Comparison of ENCODE assay signal across 9 cellular contexts in the genomic region with DNA sequence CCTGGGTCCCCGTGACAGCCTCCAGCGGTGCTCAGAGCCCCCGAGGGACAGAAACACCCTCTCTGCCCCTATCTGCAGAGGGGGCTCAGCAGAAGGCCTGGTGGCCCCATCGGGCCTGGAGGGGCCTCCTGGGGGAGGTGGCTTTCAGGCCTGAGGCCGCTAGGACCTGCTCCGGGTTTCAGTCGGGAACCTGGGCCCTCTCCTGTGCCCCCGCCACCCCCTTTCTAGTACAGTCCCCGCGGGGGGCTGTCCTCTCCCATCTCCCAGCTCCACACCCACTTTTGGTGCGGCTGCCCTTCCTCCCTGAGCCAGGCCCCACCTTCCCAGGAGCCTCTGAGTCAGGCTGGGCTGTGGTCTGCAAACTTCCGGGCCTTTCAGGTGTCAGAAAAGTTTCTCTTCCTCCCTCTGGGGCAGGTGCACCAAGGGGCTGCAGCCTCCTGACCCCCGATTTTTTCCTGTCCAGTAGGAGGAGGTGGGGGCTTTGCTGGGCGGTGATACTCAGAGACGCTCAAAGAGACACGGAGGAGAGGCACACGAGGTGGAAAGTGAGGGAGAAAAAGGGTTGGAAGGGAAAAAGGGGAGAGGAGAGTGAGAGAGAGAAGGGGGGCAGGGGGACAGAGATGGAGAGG. TPM values are rescaled to one million over a fixed set of nuclear protein-coding genes. Genes with fewer than 3 reads are reported as not detected.
A peak's percentile ranks its signal among the peaks of the same experiment; 100 is the strongest.
DNase-seq lines count a peak whose midpoint lies in the region; ATAC-seq, FAIRE-seq and TF ChIP-seq lines count a peak whose summit lies in the region.
"Had no signal": no experiment of that assay in that cellular context is flagged by ENCODE, and none has a peak within 500 bp of the region (broad histone marks: within the 10 kb centered on the region; RNA-seq: fewer than 3 reads in every experiment).

No MANE protein-coding gene starts in this region.

- intact Hi-C loops in K562 (cut with micrococcal nuclease) = loop anchor here (5.0 kb wide), 1 partner anchor 86 kb away; no protein-coding TSS in a partner anchor

- no peak for TF ChIP-seq POLR2A in K562 (conservative IDR thresholded peaks at IDR 0.05)

- FAIRE-seq in K562 (lab: Jason Lieb, UNC) = peak; percentile 46

- peaks cover 2% of the 10 kb centered on the region for H3K36me3 Mint-ChIP-seq in progenitor cell of endocrine pancreas (ENCODE audit: insufficient read depth)

- 11% methylated on average over 13 of the region's 17 CpGs for WGBS in K562 (ENCODE audit: insufficient coverage, low coverage, missing lambda C conversion rate)

- H3K9me1 ChIP-seq in K562 (ENCODE audit: control insufficient read depth, insufficient read depth, low read length) = no peaks in the 10 kb centered on the region

- peak overlapping the region; percentile 78 for H3K4me3 ChIP-seq in GM12865 (ENCODE audit: low read depth, low read length)
- peak overlapping the region; percentile 39 for H3K4me3 ChIP-seq in RWPE2 (ENCODE audit: severe bottlenecking)
- peak overlapping the region; percentile 70 for H3K4me3 ChIP-seq in K562

- POLR2A ChIA-PET in K562 (lab: Yijun Ruan, JAX) = interaction anchor here (0.6 kb wide), 1 partner anchor 11 kb away, joined by 3 read pairs; no protein-coding TSS in a partner anchor

- peak overlapping the region; percentile 83 for H3K4me2 ChIP-seq in K562 (ENCODE audit: insufficient read depth, low read length)

- CTCF ChIA-PET in K562 (lab: Yijun Ruan, JAX; ENCODE audit: low intra/inter-chr PET ratio) = interaction anchor here (0.7 kb wide), 1 partner anchor 160 kb away, joined by 3 read pairs; no protein-coding TSS in a partner anchor

- H3K27me3 Mint-ChIP-seq in progenitor cell of endocrine pancreas = no peaks in the 10 kb centered on the region

- TSS peak; percentile 43 for BruUV-seq in K562 (replicated peaks; lab: Mats Ljungman, UMichigan)

- H3K9ac ChIP-seq in K562 (ENCODE audit: insufficient read depth in 1 of 2, low read depth in 2 of 2, low read length in 2 of 2) = peak overlapping the region; percentile 37 to 90; a peak in 3 of 4 replicates

- peaks cover 6% of the 10 kb centered on the region; the same call in 2 of the 3 replicates for H3K79me2 ChIP-seq in K562 (ENCODE audit: control insufficient read depth, insufficient read depth, low read length)

- ATAC-seq in HG02571 (IDR thresholded peaks at IDR 0.05; ENCODE audit: unreplicated experiment) (peak; percentile 73), RWPE2 (ENCODE audit: low read depth) (peak; percentile 87), K562 (peak; percentile 86)

- peak; percentile 75 for DNase-seq in GM12865 (ENCODE audit: low read depth)
- DNase-seq in RWPE2 (ENCODE audit: low spot score) = no peak
- DNase-seq in K562 (ENCODE audit: extremely low read depth in 1 of 4, low spot score in 3 of 4) = peak; percentile 59 to 71 (median 65)
- no peak for DNase-seq in progenitor cell of endocrine pancreas (ENCODE audit: low spot score, unreplicated experiment)
- DNase-seq in HK-2 (ENCODE audit: unreplicated experiment) = no peak
- no peak for DNase-seq in SIG-M5 treated with dmso at 0.1 percent for 504 hours (lab: John Stamatoyannopoulos, UW; ENCODE audit: unreplicated experiment)
- DNase-seq in NCI-H2029 treated with DMSO at 0.1 percent for 48 hours (lab: John Stamatoyannopoulos, UW) = no peak

- peak overlapping the region; percentile 70 for H3K4me3 Mint-ChIP-seq in progenitor cell of endocrine pancreas (ENCODE audit: low read depth)

- no peak overlapping the region for H3K27ac Mint-ChIP-seq in progenitor cell of endocrine pancreas

- H3K9me3 ChIP-seq in RWPE2 (ENCODE audit: severe bottlenecking) (no peaks in the 10 kb centered on the region), K562 (replicated peaks; ENCODE audit: control insufficient read depth, insufficient read depth, low read depth, low read length) (no peaks in the 10 kb centered on the region)

- peak overlapping the region; percentile 88 for H2AFZ ChIP-seq in K562 (ENCODE audit: low read depth, low read length)

- no peaks in the 10 kb centered on the region for H3K27me3 ChIP-seq in RWPE2 (ENCODE audit: insufficient read depth, poor library complexity, severe bottlenecking)
- H3K27me3 ChIP-seq in K562 (ENCODE audit: control insufficient read depth in 2 of 2, insufficient read depth in 2 of 2, low read length in 2 of 2) = no peaks in the 10 kb centered on the region

- H3K4me1 ChIP-seq in RWPE2 (ENCODE audit: insufficient read depth, poor library complexity, severe bottlenecking) = no peaks in the 10 kb centered on the region
- peaks cover 0 to 20% of the 10 kb centered on the region in 2 experiments; a peak in 3 of 5 replicates for H3K4me1 ChIP-seq in K562 (replicated peaks in 1 of 2; ENCODE audit: control insufficient read depth in 2 of 2, insufficient read depth in 2 of 2, low read length in 2 of 2)

- H4K20me1 ChIP-seq in K562 (replicated peaks; ENCODE audit: control insufficient read depth, insufficient read depth, low read length) = no peaks in the 10 kb centered on the region

- H3K36me3 ChIP-seq in RWPE2 (ENCODE audit: low read depth) = no peaks in the 10 kb centered on the region
- no peaks in the 10 kb centered on the region for H3K36me3 ChIP-seq in K562 (ENCODE audit: control insufficient read depth, insufficient read depth, low read length)

- no peak for TF ChIP-seq CTCF in GM12865 (IDR thresholded peaks at IDR 0.05; ENCODE audit: insufficient read depth, low read depth, low read length, missing control alignments)
- TF ChIP-seq CTCF in RWPE2 (IDR thresholded peaks at IDR 0.05; ENCODE audit: poor library complexity, severe bottlenecking) = no peak
- no peak for TF ChIP-seq CTCF in K562 (IDR thresholded peaks at IDR 0.05 in 2 of 3, conservative IDR thresholded peaks at IDR 0.05 in 1 of 3; ENCODE audit: insufficient read depth in 2 of 3, low read depth in 1 of 3, low read length in 3 of 3)
- no peak for TF ChIP-seq CTCF in progenitor cell of endocrine pancreas (IDR thresholded peaks at IDR 0.05; ENCODE audit: unreplicated experiment)

- peaks cover 3% of the 10 kb centered on the region for H3K9me3 Mint-ChIP-seq in progenitor cell of endocrine pancreas (ENCODE audit: low read depth)

- H3K4me1 Mint-ChIP-seq in progenitor cell of endocrine pancreas (ENCODE audit: low read depth) = peaks cover 3% of the 10 kb centered on the region

- no peak for TF ChIP-seq RAD21 in K562 (CRISPR knock-in tag; conservative IDR thresholded peaks at IDR 0.05 in 1 of 2, IDR thresholded peaks at IDR 0.05 in 1 of 2)

- in situ Hi-C loops in K562 (cut with MboI) = no loop called here

- no peak overlapping the region for H3K27ac ChIP-seq in RWPE2 (ENCODE audit: poor library complexity, severe bottlenecking)
- H3K27ac ChIP-seq in K562 (ENCODE audit: extremely low read depth, low read depth, low read length) = peak overlapping the region; percentile 70; the same call in 1 of the 3 replicates

- no peak for TF ChIP-seq EP300 in K562 (IDR thresholded peaks at IDR 0.05; ENCODE audit: low read length)

TF ChIP-seq in K562, 482 proteins besides CTCF, POLR2A, EP300 and RAD21 (continues in another document):
- TF ChIP-seq ZFP36 (IDR thresholded peaks at IDR 0.05; ENCODE audit: low read depth, low read length, partially characterized antibody) (peak; percentile 36), PHF8 (IDR thresholded peaks at IDR 0.05; ENCODE audit: borderline replicate concordance, low read length) (peak; percentile 46; the same call in 1 of the 2 replicates), KDM5B (IDR thresholded peaks at IDR 0.05; ENCODE audit: insufficient replicate concordance, low read depth, low read length) (peak; percentile 38), POLR2H (tag; IDR thresholded peaks at IDR 0.05; ENCODE audit: low read depth) (no peak), NCOR1 (IDR thresholded peaks at IDR 0.05) (no peak), JUND (IDR thresholded peaks at IDR 0.05; ENCODE audit: borderline replicate concordance, low read depth, low read length) (peak; percentile 3; the same call in 1 of the 2 replicates), JUND (tag; IDR thresholded peaks at IDR 0.05; ENCODE audit: borderline replicate concordance, low read depth, low read length) (no peak), ZNF766 (CRISPR knock-in tag; conservative IDR thresholded peaks at IDR 0.05) (no peak), CCNT2 (IDR thresholded peaks at IDR 0.05; ENCODE audit: borderline replicate concordance, extremely low read depth, insufficient read length, low read depth, low read length) (no peak)

RNA-seq across cellular contexts. Expression of a gene that starts 0.7 kb away (rescaled TPM):
- 18.0 and 32.5 TPM in 2 replicates for total RNA-seq in K562 (2011; cell fraction: chromatin; rRNA removed; ENCODE audit: low replicate concordance)
- total RNA-seq in K562 (2011; cell fraction: nucleolus; rRNA removed) = 12.6 and 18.2 TPM in 2 replicates
- 11.1 and 11.9 TPM in 2 replicates for total RNA-seq in K562 (2011; cell fraction: nucleoplasm; rRNA removed)
- total RNA-seq in K562 (2014; rRNA removed) = 5.7 and 6.4 TPM in 2 replicates
- total RNA-seq in K562 (2014; rRNA removed; fragmentation: Illumina TruSeq; extraction: Trizol) = 2.4 and 3.1 TPM in 2 replicates
- 4.2 and 4.4 TPM in 2 replicates for total RNA-seq in K562 (2015; rRNA removed; fragmentation: Illumina TruSeq; extraction: Trizol)
- total RNA-seq in K562 (2021) = 11.4 and 12.8 TPM in 2 replicates
- polyA plus RNA-seq in K562 (2011; rRNA removed) = 3.0 and 6.2 TPM in 2 replicates
- 2.5 and 11.6 TPM in 2 replicates for polyA plus RNA-seq in K562 (2011; cell fraction: cytosol; rRNA removed)
- 7.6 and 26.3 TPM in 2 replicates for polyA plus RNA-seq in K562 (2011; cell fraction: nucleus; rRNA removed)
- polyA plus RNA-seq in K562 (2012) = 10.0 and 16.6 TPM in 2 replicates
- polyA plus RNA-seq in K562 (2014; fragmentation: Illumina TruSeq; extraction: Trizol) = 7.6 and 8.9 TPM in 2 replicates
- polyA plus RNA-seq in K562 (2014; fragmentation: Nextera tagmentation; extraction: Ambion mirVana) = under 1 TPM; 0.07 to 0.15 TPM
- polyA plus RNA-seq in K562 (2014; rRNA removed) = 8.3 and 10.2 TPM in 2 replicates
- 5.5 and 17.0 TPM in 2 replicates for polyA minus RNA-seq in K562 (2011; rRNA and poly(A)+ RNA removed)
- 3.8 and 5.0 TPM in 2 replicates for polyA minus RNA-seq in K562 (2011; cell fraction: cytosol; rRNA and poly(A)+ RNA removed)
- polyA minus RNA-seq in K562 (2011; cell fraction: nucleus; rRNA and poly(A)+ RNA removed) = 3.2 and 9.3 TPM in 2 replicates
- 11.0 and 15.8 TPM in 2 replicates for total RNA-seq in progenitor cell of endocrine pancreas
- polyA plus RNA-seq: neural cell had no signal

Comparison
In these comparisons a context has a peak if more than half of its experiments do, and no peak if none do; other contexts are left out.
1. DNase-seq: peak in GM12865 (single experiment) and K562 (4 of 4); none in RWPE2 (single experiment), progenitor cell of endocrine pancreas (single experiment), HK-2 (single experiment), SIG-M5 treated with dmso at 0.1 percent for 504 hours (single experiment) and NCI-H2029 treated with DMSO at 0.1 percent for 48 hours (single experiment).
2. Peak in every context shown above with its lines, with median percentiles within 50 percentile points of each other: H3K4me3 ChIP-seq and ATAC-seq.